ENCODE assay signal across 8 cellular contexts in the genomic region with DNA sequence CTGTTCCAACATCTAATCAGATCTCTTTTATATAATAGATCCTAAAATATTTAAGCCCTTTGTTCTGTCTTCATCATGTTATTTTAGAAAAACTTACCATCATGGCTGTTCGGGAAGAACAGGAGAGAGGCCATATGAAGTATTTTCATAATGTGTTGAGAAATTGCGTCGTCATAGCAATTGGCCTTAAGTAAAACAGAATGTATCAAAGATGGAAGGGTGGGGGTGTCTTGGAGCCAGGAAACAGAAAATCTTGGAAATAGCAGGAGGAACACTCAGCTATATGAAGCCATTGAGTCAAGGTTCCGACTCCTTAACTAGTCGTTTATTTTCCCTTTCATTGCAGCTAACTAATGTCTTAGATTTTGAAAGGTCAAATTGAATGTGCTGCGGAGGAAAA. TPM values are rescaled to one million over a fixed set of nuclear protein-coding genes. Genes with fewer than 3 reads are reported as not detected.
A peak's percentile ranks its signal among the peaks of the same experiment; 100 is the strongest.
DNase-seq lines count a peak whose midpoint lies in the region; ATAC-seq, FAIRE-seq and TF ChIP-seq lines count a peak whose summit lies in the region.

No MANE protein-coding gene starts in this region.

- no peak overlapping the region for H3K18ac ChIP-seq in trophoblast cell (ENCODE audit: low read length)

- H4K20me1 ChIP-seq in endothelial cell of umbilical vein (replicated peaks; ENCODE audit: control insufficient read depth, extremely low read depth, insufficient read depth, low read length): peaks cover 3% of the 10 kb centered on the region

- H3K9ac ChIP-seq in endothelial cell of umbilical vein (replicated peaks; ENCODE audit: extremely low read depth, insufficient read depth, low read length): peak overlapping the region; percentile 95
- H3K9ac ChIP-seq in trophoblast cell (ENCODE audit: low read length): no peak overlapping the region

- H3K4me3 Mint-ChIP-seq in Caco-2 (ENCODE audit: unreplicated experiment): no peak overlapping the region

- TSS peak; percentile 43 for BruUV-seq in Caco-2 (replicated peaks; lab: Mats Ljungman, UMichigan)
- no TSS peak for BruUV-seq in endothelial cell of umbilical vein (replicated peaks; lab: Mats Ljungman, UMichigan)

- H2AK5ac ChIP-seq in trophoblast cell (ENCODE audit: low read length): no peak overlapping the region

- intact Hi-C loops in Caco-2 (cut with micrococcal nuclease; ENCODE audit: unreplicated experiment) (loop anchor here (2.0 kb wide), 1 partner anchor 49 kb away; the partner anchor contains the start of gene GLE1), endothelial cell of umbilical vein (cut with micrococcal nuclease) (loop anchor here (2.0 to 10.0 kb wide), 5 partner anchors 49 to 259 kb away; partner anchors contain the start of genes GLE1 and SET)

- no peak overlapping the region for H3K23ac ChIP-seq in trophoblast cell (ENCODE audit: low read length)

- no peak for FAIRE-seq in endothelial cell of umbilical vein (lab: Jason Lieb, UNC)

- no peak overlapping the region for H3K14ac ChIP-seq in trophoblast cell (ENCODE audit: low read length)

- no CpG with 5 or more reads among the region's 6 CpGs for WGBS in trophoblast cell (ENCODE audit: extremely low coverage, insufficient coverage, insufficient read length)

- H3K27me3 Mint-ChIP-seq in Caco-2 (ENCODE audit: insufficient read depth, unreplicated experiment): no peaks in the 10 kb centered on the region

- no peak overlapping the region for H2BK120ac ChIP-seq in trophoblast cell (ENCODE audit: insufficient read depth, low read length, poor library complexity)

- POLR2A ChIA-PET in Caco-2 (lab: Charles Lee): interaction anchor here (0.7 to 1.7 kb wide), 2 partner anchors 18 to 49 kb away, joined by 3 to 7 read pairs; partner anchors contain the start of gene GLE1
- POLR2A ChIA-PET in endothelial cell of umbilical vein (lab: Charles Lee): interaction anchor here (0.7 to 2.2 kb wide), 7 partner anchors 12 to 115 kb away, joined by 3 to 13 read pairs (median 6); partner anchors contain the start of gene ODF2

- H4K8ac ChIP-seq in trophoblast cell (ENCODE audit: low read depth, low read length): no peak overlapping the region

- TF ChIP-seq POLR2A in endothelial cell of umbilical vein (IDR thresholded peaks at IDR 0.05; ENCODE audit: low read depth, low read length): no peak

- no peak overlapping the region for H4K12ac ChIP-seq in trophoblast cell (ENCODE audit: low read depth, low read length)

- no peak overlapping the region for H2BK5ac ChIP-seq in trophoblast cell (ENCODE audit: low read depth, low read length, poor library complexity)

- H3K27me3 ChIP-seq in Caco-2 (replicated peaks; ENCODE audit: control insufficient read depth, insufficient read depth, low read length): no peaks in the 10 kb centered on the region
- no peaks in the 10 kb centered on the region for H3K27me3 ChIP-seq in endothelial cell of umbilical vein (ENCODE audit: control insufficient read depth in 2 of 2, insufficient read depth in 2 of 2, low read length in 2 of 2)
- H3K27me3 ChIP-seq in trophoblast cell (ENCODE audit: insufficient read depth, low read length): no peaks in the 10 kb centered on the region

- H4K91ac ChIP-seq in trophoblast cell (ENCODE audit: low read depth, low read length): no peak overlapping the region

- peaks cover 12% of the 10 kb centered on the region for H3K79me1 ChIP-seq in trophoblast cell (ENCODE audit: low read length)

- ATAC-seq in HG02981 (IDR thresholded peaks at IDR 0.05; ENCODE audit: unreplicated experiment) (no peak), GM18511 (IDR thresholded peaks at IDR 0.05; ENCODE audit: unreplicated experiment) (no peak), HG03175 (IDR thresholded peaks at IDR 0.05; ENCODE audit: unreplicated experiment) (no peak)

- CTCF ChIA-PET in Caco-2 (lab: Charles Lee): interaction anchor here (1.4 kb wide), 1 partner anchor 58 kb away, joined by 4 read pairs; no protein-coding TSS in a partner anchor
- CTCF ChIA-PET in endothelial cell of umbilical vein (lab: Charles Lee): interaction anchor here (1.1 to 2.8 kb wide), 3 partner anchors 12 to 115 kb away, joined by 3 to 12 read pairs (median 4); no protein-coding TSS in a partner anchor

- H3K4me2 ChIP-seq in endothelial cell of umbilical vein (ENCODE audit: insufficient read depth, low read length): peak overlapping the region; percentile 98
- peak overlapping the region; percentile 43 for H3K4me2 ChIP-seq in trophoblast cell (ENCODE audit: low read length)

- no peak overlapping the region for H2BK12ac ChIP-seq in trophoblast cell (ENCODE audit: low read length)

- dilution Hi-C loops in endothelial cell of umbilical vein (cut with MboI; ENCODE audit: extremely low pct_ligation_motif_present, low sequenced_read_pairs): no loop called here

- no peaks in the 10 kb centered on the region for H3K9me1 ChIP-seq in endothelial cell of umbilical vein (replicated peaks; ENCODE audit: control insufficient read depth, extremely low read depth, insufficient read depth, low read length)

- H3K36me3 Mint-ChIP-seq in Caco-2 (ENCODE audit: insufficient read depth, unreplicated experiment): peaks cover 15% of the 10 kb centered on the region

- H3K27ac ChIP-seq in endothelial cell of umbilical vein (ENCODE audit: insufficient read depth, low read depth, low read length) (peak overlapping the region; percentile 46), trophoblast cell (ENCODE audit: low read depth, low read length) (no peak overlapping the region)

- peaks cover 25% of the 10 kb centered on the region for H3K4me1 Mint-ChIP-seq in Caco-2 (ENCODE audit: low read depth, unreplicated experiment)

- peak overlapping the region; percentile 41 for H3K4ac ChIP-seq in trophoblast cell (ENCODE audit: low read depth, low read length)

- H2AFZ ChIP-seq in endothelial cell of umbilical vein (ENCODE audit: low read depth, low read length): no peak overlapping the region
- no peak overlapping the region for H2AFZ ChIP-seq in trophoblast cell (ENCODE audit: insufficient read depth, low read length, poor library complexity)

- no peaks in the 10 kb centered on the region for H3K9me3 ChIP-seq in Caco-2
- H3K9me3 ChIP-seq in endothelial cell of umbilical vein (replicated peaks; ENCODE audit: control insufficient read depth, insufficient read depth, low read length): no peaks in the 10 kb centered on the region
- H3K9me3 ChIP-seq in trophoblast cell (ENCODE audit: insufficient read depth, low read depth, low read length): no peaks in the 10 kb centered on the region

- H3K4me1 ChIP-seq in Caco-2 (peaks cover 50% of the 10 kb centered on the region), endothelial cell of umbilical vein (ENCODE audit: control insufficient read depth, extremely low read depth, insufficient read depth, low read length) (peaks cover 62% of the 10 kb centered on the region), trophoblast cell (ENCODE audit: control insufficient read depth in 1 of 2, insufficient read depth in 2 of 2, low read length in 2 of 2) (peaks cover 10 to 14% of the 10 kb centered on the region in 2 experiments)

- H3K79me2 ChIP-seq in endothelial cell of umbilical vein (ENCODE audit: control insufficient read depth, insufficient read depth, low read length): peaks cover 50% of the 10 kb centered on the region
- peaks cover 8% of the 10 kb centered on the region for H3K79me2 ChIP-seq in trophoblast cell (ENCODE audit: control insufficient read depth, insufficient read depth, low read length, poor library complexity)

- TF ChIP-seq CTCF in Caco-2 (IDR thresholded peaks at IDR 0.05; ENCODE audit: insufficient read depth in 1 of 2, low read depth in 1 of 2, low read length in 1 of 2, severe bottlenecking in 1 of 2, unreplicated experiment in 1 of 2): no peak
- no peak for TF ChIP-seq CTCF in endothelial cell of umbilical vein (IDR thresholded peaks at IDR 0.05; ENCODE audit: extremely low read depth in 1 of 2, insufficient read depth in 1 of 2, low read depth in 1 of 2, low read length in 2 of 2)

- no peaks in the 10 kb centered on the region for H3K36me3 ChIP-seq in Caco-2 (ENCODE audit: control insufficient read depth, insufficient read depth, low read length)
- no peaks in the 10 kb centered on the region for H3K36me3 ChIP-seq in endothelial cell of umbilical vein (ENCODE audit: control insufficient read depth in 2 of 2, extremely low read depth in 1 of 2, insufficient read depth in 2 of 2, low read length in 2 of 2)
- H3K36me3 ChIP-seq in trophoblast cell (ENCODE audit: control insufficient read depth in 1 of 2, insufficient read depth in 2 of 2, low read length in 2 of 2): no peaks in the 10 kb centered on the region

- DNase-seq in Caco-2 (no peak), NCI-H69 (lab: John Stamatoyannopoulos, UW) (peak; percentile 22), endothelial cell of umbilical vein (ENCODE audit: low read depth, low spot score) (peak; percentile 56), trophoblast cell (peak in 1 of 2 donors; percentile 17), germinal center (ENCODE audit: low spot score) (no peak)

- no peak overlapping the region for H3K27ac Mint-ChIP-seq in Caco-2 (ENCODE audit: unreplicated experiment)

- no peaks in the 10 kb centered on the region for H3K9me3 Mint-ChIP-seq in Caco-2 (ENCODE audit: unreplicated experiment)

- H3K4me3 ChIP-seq in Caco-2 (ENCODE audit: low read depth, low read length) (peak overlapping the region; percentile 93), endothelial cell of umbilical vein (replicated peaks in 1 of 3; ENCODE audit: insufficient read depth in 1 of 3, low read depth in 1 of 3, low read length in 3 of 3) (peak overlapping the region; percentile 78 to 99 (median 92)), trophoblast cell (ENCODE audit: low read depth, low read length) (no peak overlapping the region)

RNA-seq across cellular contexts. Expression of gene SPTAN1, which starts 1.3 kb away (rescaled TPM):
- 407 and 408 TPM in 2 replicates for total RNA-seq in Caco-2 (2022)
- 478 and 502 TPM in 2 replicates for total RNA-seq in endothelial cell of umbilical vein
- 408 and 487 TPM in 2 replicates for polyA plus RNA-seq in endothelial cell of umbilical vein
- polyA plus RNA-seq in endothelial cell of umbilical vein (2011; cell fraction: cytosol; rRNA removed): 284 and 296 TPM in 2 replicates
- 1,491 and 2,052 TPM in 2 replicates for polyA plus RNA-seq in endothelial cell of umbilical vein (2011; cell fraction: nucleus; rRNA removed)
- 314 and 340 TPM in 2 replicates for polyA plus RNA-seq in endothelial cell of umbilical vein (2012)
- polyA minus RNA-seq in endothelial cell of umbilical vein: 1,082 and 1,224 TPM in 2 replicates
- polyA minus RNA-seq in endothelial cell of umbilical vein (2011; cell fraction: cytosol; rRNA and poly(A)+ RNA removed): 173 TPM
- 1,144 and 1,213 TPM in 2 replicates for polyA minus RNA-seq in endothelial cell of umbilical vein (2011; cell fraction: nucleus; rRNA and poly(A)+ RNA removed)
- polyA plus RNA-seq in trophoblast cell (2013): 114 and 119 TPM in 2 replicates

RNA-seq across cellular contexts. Expression of gene GLE1, which starts 49.2 kb away (rescaled TPM):
- total RNA-seq in Caco-2 (2022) (30.4 and 30.8 TPM in 2 replicates), endothelial cell of umbilical vein (20.5 and 22.6 TPM in 2 replicates)
- 12.2 and 13.0 TPM in 2 replicates for polyA plus RNA-seq in endothelial cell of umbilical vein
- 15.0 and 15.6 TPM in 2 replicates for polyA plus RNA-seq in endothelial cell of umbilical vein (2011; cell fraction: cytosol; rRNA removed)
- 19.0 and 21.0 TPM in 2 replicates for polyA plus RNA-seq in endothelial cell of umbilical vein (2011; cell fraction: nucleus; rRNA removed)
- 13.8 and 19.3 TPM in 2 replicates for polyA plus RNA-seq in endothelial cell of umbilical vein (2012)
- polyA minus RNA-seq in endothelial cell of umbilical vein: 22.7 and 25.7 TPM in 2 replicates
- 66.6 TPM for polyA minus RNA-seq in endothelial cell of umbilical vein (2011; cell fraction: cytosol; rRNA and poly(A)+ RNA removed)
- polyA minus RNA-seq in endothelial cell of umbilical vein (2011; cell fraction: nucleus; rRNA and poly(A)+ RNA removed): 6.4 and 10.0 TPM in 2 replicates
- polyA plus RNA-seq in trophoblast cell (2013): 13.0 and 13.3 TPM in 2 replicates

Comparison
In these comparisons a context has a peak if more than half of its experiments do, and no peak if none do; other contexts are left out.
1. DNase-seq: peak in NCI-H69 (single experiment) and endothelial cell of umbilical vein (single experiment); none in Caco-2 (0 of 2) and germinal center (single experiment).